ENCODE assay signal across 8 cellular contexts in genomic region chr5:149550608-149551226, GRCh38. TPM values are rescaled to one million over a fixed set of nuclear protein-coding genes. Genes with fewer than 3 reads are reported as not detected.
DNase-seq lines count a peak whose midpoint lies in the region; ATAC-seq and TF ChIP-seq lines count a peak whose summit lies in the region.

No MANE protein-coding gene starts in this region.

- peak overlapping the region; percentile 99 for H3K56ac ChIP-seq in IMR-90 (ENCODE audit: extremely low read depth, insufficient read depth, low read length)

- peak overlapping the region; percentile 99 for H2AK9ac ChIP-seq in IMR-90 (replicated peaks; ENCODE audit: low read depth, low read length, poor library complexity)

- H3K9ac ChIP-seq in IMR-90 (ENCODE audit: low read depth, low read length) (peak overlapping the region; percentile 100), adipocyte (ENCODE audit: low read length) (peak overlapping the region; percentile 100)

- POLR2A ChIA-PET in IMR-90 (lab: Charles Lee; ENCODE audit: unreplicated experiment): interaction anchor here (0.6 to 1.6 kb wide), 8 partner anchors 11 to 244 kb away, joined by 4 to 6 read pairs (median 4); no protein-coding TSS in a partner anchor

- peak overlapping the region; percentile 91 for H2BK120ac ChIP-seq in IMR-90 (ENCODE audit: low read depth, low read length)

- peak overlapping the region; percentile 87 for H3K4me2 ChIP-seq in IMR-90 (ENCODE audit: low read depth, low read length)

- H3K4me1 ChIP-seq in IMR-90 (ENCODE audit: control insufficient read depth, insufficient read depth, low read length): no peaks in the 10 kb centered on the region; the same call in 1 of the 2 replicates
- H3K4me1 ChIP-seq in adipocyte (ENCODE audit: control insufficient read depth, insufficient read depth, low read length): peaks cover 25% of the 10 kb centered on the region

- H2BK5ac ChIP-seq in IMR-90 (ENCODE audit: low read depth, low read length, poor library complexity, severe bottlenecking): peak overlapping the region; percentile 89

- H3K27me3 ChIP-seq in IMR-90 (ENCODE audit: control insufficient read depth, insufficient read depth, low read length): no peaks in the 10 kb centered on the region
- no peaks in the 10 kb centered on the region for H3K27me3 ChIP-seq in adipocyte (replicated peaks; ENCODE audit: control insufficient read depth, insufficient read depth, low read length)

- H2BK20ac ChIP-seq in IMR-90 (ENCODE audit: low read depth, low read length): peak overlapping the region; percentile 43; the same call in 1 of the 2 replicates

- peaks cover 26% of the 10 kb centered on the region for H3K36me3 ChIP-seq in IMR-90 (ENCODE audit: control insufficient read depth, insufficient read depth, low read length)
- H3K36me3 ChIP-seq in adipocyte (ENCODE audit: control insufficient read depth, insufficient read depth, low read length, severe bottlenecking): peaks cover 24% of the 10 kb centered on the region

- H3K4me3 ChIP-seq in IMR-90 (ENCODE audit: insufficient read depth, low read depth, low read length): peak overlapping the region; percentile 81
- peak overlapping the region; percentile 99 for H3K4me3 ChIP-seq in adipocyte (ENCODE audit: low read length)
- H3K4me3 ChIP-seq in iPS-18c (ENCODE audit: insufficient read depth, low read depth, low read length): peak overlapping the region; percentile 78

- no peak for TF ChIP-seq CTCF in 22Rv1 (IDR thresholded peaks at IDR 0.05)
- no peak for TF ChIP-seq CTCF in IMR-90 (conservative IDR thresholded peaks at IDR 0.05; ENCODE audit: low read depth, low read length)

- H3K14ac ChIP-seq in IMR-90 (replicated peaks; ENCODE audit: low read depth, low read length): peak overlapping the region; percentile 99

- H4K20me1 ChIP-seq in IMR-90 (ENCODE audit: insufficient read depth, low read length): peaks cover 38% of the 10 kb centered on the region

- H3K18ac ChIP-seq in IMR-90 (ENCODE audit: low read depth, low read length): peak overlapping the region; percentile 94

- BruUV-seq in IMR-90 (replicated peaks; lab: Mats Ljungman, UMichigan): TSS peak; percentile 58

- H3K9me3 ChIP-seq in IMR-90 (ENCODE audit: control insufficient read depth, insufficient read depth, low read length) (no peaks in the 10 kb centered on the region), adipocyte (ENCODE audit: control insufficient read depth, low read length) (no peaks in the 10 kb centered on the region), iPS-18c (ENCODE audit: control insufficient read depth, insufficient read depth, low read length) (no peaks in the 10 kb centered on the region)

- H2AK5ac ChIP-seq in IMR-90 (ENCODE audit: low read depth, low read length): peak overlapping the region; percentile 84

- DNase-seq in IMR-90: no peak
- DNase-seq in adipocyte (ENCODE audit: low read depth): peak; percentile 46
- peak; percentile 13 for DNase-seq in stimulated activated CD8-positive, alpha-beta memory T cell treated with anti-CD3 and anti-CD28 coated beads, Interleukin-7, amount 100 ng/mL, for 24 hours (ENCODE audit: low read depth)
- no peak for DNase-seq in HuH-7 (ENCODE audit: low spot score)
- no peak for DNase-seq in 8988T

- CTCF ChIA-PET in IMR-90 (lab: Yijun Ruan, JAX): interaction anchor here (0.9 to 1.9 kb wide), 11 partner anchors 10 to 116 kb away, joined by 3 to 9 read pairs (median 4); no protein-coding TSS in a partner anchor

- peak overlapping the region; percentile 95 for H3K27ac ChIP-seq in 22Rv1
- H3K27ac ChIP-seq in IMR-90 (ENCODE audit: insufficient read depth, low read length): peak overlapping the region; percentile 100

- H4K5ac ChIP-seq in IMR-90 (ENCODE audit: low read depth, low read length): peak overlapping the region; percentile 87

- peak; percentile 3 for ATAC-seq in GM18502 (IDR thresholded peaks at IDR 0.05; ENCODE audit: poor library complexity, unreplicated experiment)
- ATAC-seq in IMR-90 (ENCODE audit: low read depth): peak; percentile 9

- TF ChIP-seq RAD21 in IMR-90 (IDR thresholded peaks at IDR 0.05; ENCODE audit: low read length): no peak

- TF ChIP-seq POLR2A in IMR-90 (IDR thresholded peaks at IDR 0.05; ENCODE audit: low read depth, low read length): no peak

- WGBS in IMR-90 (ENCODE audit: extremely low coverage in 2 of 2, insufficient read length in 1 of 2), 2 experiments: 0% methylated on average over 13 of the region's 39 CpGs; no CpG with 5 or more reads in 1 of the 2 experiments

- H3K4ac ChIP-seq in IMR-90 (ENCODE audit: low read depth, low read length): peak overlapping the region; percentile 99

- peak overlapping the region; percentile 79 for H2AFZ ChIP-seq in IMR-90 (replicated peaks; ENCODE audit: low read length, poor library complexity)

- dilution Hi-C loops in IMR-90 (cut with HindIII; ENCODE audit: low sequenced_read_pairs, unreplicated experiment): no loop called here

- 0 out of 4 replicates have a peak, but pooled peaks cover 0 to 7% of the 10 kb centered on the region in 2 experiments for H3K79me1 ChIP-seq in IMR-90 (ENCODE audit: low read depth in 1 of 2, low read length in 2 of 2)

- H3K23ac ChIP-seq in IMR-90 (ENCODE audit: low read depth, low read length): peak overlapping the region; percentile 100

- peak overlapping the region; percentile 37; the same call in 2 of the 3 replicates for H2BK15ac ChIP-seq in IMR-90 (ENCODE audit: low read depth, low read length)

- in situ Hi-C loops in IMR-90 (cut with MboI; ENCODE audit: low sequenced_read_pairs): loop anchor here (25.0 kb wide), 1 partner anchor 388 kb away; no protein-coding TSS in a partner anchor

- H4K8ac ChIP-seq in IMR-90 (ENCODE audit: low read depth in 2 of 2, low read length in 2 of 2): peak overlapping the region; percentile 74 to 89

- no peaks in the 10 kb centered on the region for H3K9me1 ChIP-seq in IMR-90 (ENCODE audit: insufficient read depth, low read length)

- H4K91ac ChIP-seq in IMR-90 (ENCODE audit: insufficient read depth, low read depth, low read length): peak overlapping the region; percentile 96

- intact Hi-C loops in IMR-90 (cut with micrococcal nuclease): loop anchor here (1.0 to 5.0 kb wide), 4 partner anchors 11 to 108 kb away; no protein-coding TSS in a partner anchor

TF ChIP-seq in IMR-90, 13 proteins besides CTCF, POLR2A, EP300 and RAD21:
- TF ChIP-seq CHD1 (IDR thresholded peaks at IDR 0.05; ENCODE audit: low read depth, low read length): 0 out of 2 replicates have a peak, but pooled peaks have one; percentile 81
- no peak for TF ChIP-seq ELK1 (IDR thresholded peaks at IDR 0.05; ENCODE audit: borderline replicate concordance, low read depth, low read length)
- no peak for TF ChIP-seq FOS (IDR thresholded peaks at IDR 0.05; ENCODE audit: low read depth, low read length)
- TF ChIP-seq BHLHE40 (IDR thresholded peaks at IDR 0.05; ENCODE audit: low read depth, low read length): no peak
- TF ChIP-seq SMC3 (IDR thresholded peaks at IDR 0.05; ENCODE audit: low read depth, low read length): no peak
TF ChIP-seq in IMR-90: peak in this region for 1.

RNA-seq across cellular contexts. Expression of gene CSNK1A1, which starts 0.5 kb away (rescaled TPM):
- total RNA-seq in IMR-90 (2012; rRNA removed): 419 and 573 TPM in 2 replicates
- 112 and 140 TPM in 2 replicates for polyA plus RNA-seq in IMR-90 (2012; rRNA removed)
- 64.4 and 68.9 TPM in 2 replicates for polyA plus RNA-seq in IMR-90 (2012; cell fraction: cytosol; rRNA removed)
- polyA plus RNA-seq in IMR-90 (2012; cell fraction: nucleus; rRNA removed; ENCODE audit: low replicate concordance): 56.7 and 85.2 TPM in 2 replicates

RNA-seq across cellular contexts. Expression of gene ARHGEF37, which starts 30.6 kb away (rescaled TPM):
- 0.28 and 0.54 TPM in 2 replicates for total RNA-seq in IMR-90 (2012; rRNA removed)
- polyA plus RNA-seq in IMR-90 (2012; rRNA removed): 0.39 and 0.42 TPM in 2 replicates
- polyA plus RNA-seq in IMR-90 (2012; cell fraction: cytosol; rRNA removed): 0.15 and 0.37 TPM in 2 replicates
- polyA plus RNA-seq in IMR-90 (2012; cell fraction: nucleus; rRNA removed; ENCODE audit: low replicate concordance): 0.74 and 1.1 TPM in 2 replicates

Comparison
In these comparisons a context has a peak if more than half of its experiments do, and no peak if none do; other contexts are left out.
1. DNase-seq: peak in adipocyte (single experiment) and stimulated activated CD8-positive, alpha-beta memory T cell treated with anti-CD3 and anti-CD28 coated beads, Interleukin-7, amount 100 ng/mL, for 24 hours (single experiment); none in IMR-90 (single experiment), HuH-7 (single experiment) and 8988T (single experiment).
2. Peak in every context shown above with its lines, with median percentiles within 50 percentile points of each other: H3K4me3 ChIP-seq.